Comparison of ENCODE assay signal across 21 cellular contexts in the genomic region with DNA sequence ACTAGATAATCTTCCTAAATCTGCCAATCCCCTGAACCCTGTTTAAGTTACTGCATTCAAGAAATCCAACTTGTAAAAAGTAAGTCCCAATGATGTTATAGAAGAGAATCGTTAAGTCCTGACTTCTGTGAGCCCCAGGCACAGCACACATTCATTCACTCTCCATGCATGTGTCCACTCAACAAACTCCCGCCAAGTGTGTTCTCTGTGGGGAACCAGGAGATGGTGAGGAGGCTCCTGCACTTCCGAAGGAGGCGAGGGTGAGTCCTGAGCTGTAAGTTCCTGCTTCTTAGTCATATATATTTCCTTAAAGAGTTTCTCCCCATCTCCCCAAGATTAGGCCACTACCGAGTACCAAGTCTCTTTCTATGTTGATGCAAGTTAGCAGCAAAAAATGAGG.
"Had no signal": no experiment of that assay in that cellular context is flagged by ENCODE, and none has a peak within 500 bp of the region (broad histone marks: within the 10 kb centered on the region; RNA-seq: fewer than 3 reads in every experiment).

No MANE protein-coding gene starts in this region.

- H3K27me3 ChIP-seq: colonic mucosa, dorsolateral prefrontal cortex, foreskin keratinocyte, gastrocnemius medialis, gastroesophageal sphincter, heart left ventricle, heart right ventricle had no signal

- DNase-seq: colonic mucosa; cortex of kidney; dermis blood vessel endothelial cell; dorsolateral prefrontal cortex; effector CD4-positive, alpha-beta T cell; effector CD8-positive, alpha-beta T cell; effector memory CD4-positive, alpha-beta T cell; effector memory CD8-positive, alpha-beta T cell; endodermal cell; erythroblast; foreskin fibroblast; foreskin keratinocyte; foreskin melanocyte; gastrocnemius medialis; glutamatergic neuron; head of caudate nucleus; heart left ventricle; heart right ventricle had no signal

- H3K9me3 ChIP-seq: colonic mucosa, gastrocnemius medialis had no signal

- H3K36me3 ChIP-seq: colonic mucosa, gastrocnemius medialis, gastroesophageal sphincter, heart left ventricle, heart right ventricle had no signal

- H3K27ac ChIP-seq: colonic mucosa, coronary artery, dorsolateral prefrontal cortex, epithelial cell of prostate, foreskin keratinocyte, gastrocnemius medialis, gastroesophageal sphincter, heart left ventricle, heart right ventricle had no signal

- H3K4me1 ChIP-seq: colonic mucosa, foreskin keratinocyte, gastrocnemius medialis, gastroesophageal sphincter, heart left ventricle, heart right ventricle had no signal

- H3K4me3 ChIP-seq: colonic mucosa, coronary artery, dorsolateral prefrontal cortex, gastrocnemius medialis, gastroesophageal sphincter, heart left ventricle, heart right ventricle had no signal
